ENCODE assay signal across 1 cellular context in genomic region chr3:61828158-61828874, GRCh38.
TF ChIP-seq lines count a peak whose summit lies in the region.

No MANE protein-coding gene starts in this region.

TF ChIP-seq in GM12878, 131 proteins besides CTCF, POLR2A, EP300 and RAD21:
- TF ChIP-seq YY1 (IDR thresholded peaks at IDR 0.05; ENCODE audit: low read depth, low read length) (no peak), ZNF592 (IDR thresholded peaks at IDR 0.05) (no peak), HDAC2 (IDR thresholded peaks at IDR 0.05) (no peak), ATF2 (IDR thresholded peaks at IDR 0.05; ENCODE audit: low read length) (no peak), JUNB (IDR thresholded peaks at IDR 0.05) (no peak), HDAC6 (IDR thresholded peaks at IDR 0.05; ENCODE audit: unreplicated experiment) (no peak), KLF5 (IDR thresholded peaks at IDR 0.05; ENCODE audit: partially characterized antibody) (no peak)
TF ChIP-seq in GM12878: peak in this region for 0.
